Comparison of ENCODE assay signal across 27 cellular contexts in genomic region chr1:35014486-35014885, GRCh38.
"Had no signal": no experiment of that assay in that cellular context is flagged by ENCODE, and none has a peak within 500 bp of the region (broad histone marks: within the 10 kb centered on the region; RNA-seq: fewer than 3 reads in every experiment).

No MANE protein-coding gene starts in this region.

- H3K27me3 ChIP-seq: body of pancreas had no signal

- H3K27me3 Mint-ChIP-seq: activated CD4-positive, alpha-beta T cell treated with anti-CD3 and anti-CD28 coated beads for 36 hours; activated CD4-positive, alpha-beta T cell treated with anti-CD3 and anti-CD28 coated beads, Interleukin-2, amount 10 ng/mL, durations not matched to agents 7 days and 5 days; activated CD8-positive, alpha-beta T cell treated with anti-CD3 and anti-CD28 coated beads for 36 hours; activated naive CD4-positive, alpha-beta T cell treated with anti-CD3 and anti-CD28 coated beads, Interleukin-2, amount 10 ng/mL, durations not matched to agents 7 days and 5 days; activated naive CD8-positive, alpha-beta T cell had no signal

- H3K4me1 Mint-ChIP-seq: activated CD4-positive, alpha-beta T cell treated with anti-CD3 and anti-CD28 coated beads for 36 hours; activated CD4-positive, alpha-beta T cell treated with anti-CD3 and anti-CD28 coated beads, Interleukin-2, amount 10 ng/mL, durations not matched to agents 7 days and 5 days; activated naive CD4-positive, alpha-beta T cell treated with anti-CD3 and anti-CD28 coated beads, Interleukin-2, amount 10 ng/mL, durations not matched to agents 7 days and 5 days had no signal

- H3K27ac ChIP-seq: body of pancreas, epithelial cell of prostate had no signal

- FAIRE-seq: colon, endometrium, endothelial cell of umbilical vein, frontal cortex had no signal

- DNase-seq: activated CD4-positive, alpha-beta T cell treated with anti-CD3 and anti-CD28 coated beads for 36 hours; activated CD4-positive, alpha-beta T cell treated with anti-CD3 and anti-CD28 coated beads, Interleukin-2, amount 10 ng/mL, durations not matched to agents 7 days and 5 days; activated CD4-positive, alpha-beta T cell treated with anti-CD3 and anti-CD28 coated beads, Interleukin-2, amount 50 U/mL, for 48 hours; activated CD4-positive, CD25-positive, alpha-beta regulatory T cell; activated CD4-positive, CD25-positive, alpha-beta regulatory T cell treated with anti-CD3 and anti-CD28 coated beads, Interleukin-2, amount 50 U/mL, for 72 hours; activated CD8-positive, alpha-beta memory T cell treated with anti-CD3 and anti-CD28 coated beads for 24 hours; activated CD8-positive, alpha-beta T cell treated with anti-CD3 and anti-CD28 coated beads for 36 hours; activated effector memory CD4-positive, alpha-beta T cell treated with anti-CD3 and anti-CD28 coated beads, Interleukin-2, amount 50 U/mL, for 16 hours; activated naive CD4-positive, alpha-beta T cell treated with anti-CD3 and anti-CD28 coated beads, Interleukin-2, amount 10 ng/mL, durations not matched to agents 7 days and 5 days; activated T-cell treated with anti-CD3 and anti-CD28 coated beads, Interleukin-2, amount 50 U/mL, for 4 hours; amygdala; aorta; body of pancreas; cortex of kidney; effector CD8-positive, alpha-beta T cell; foreskin fibroblast; head of caudate nucleus; T-helper 2 cell had no signal

- H3K9me3 ChIP-seq: body of pancreas had no signal

- H3K9me3 Mint-ChIP-seq: activated CD4-positive, alpha-beta T cell treated with anti-CD3 and anti-CD28 coated beads, Interleukin-2, amount 10 ng/mL, durations not matched to agents 7 days and 5 days; activated CD8-positive, alpha-beta T cell treated with anti-CD3 and anti-CD28 coated beads for 36 hours; activated naive CD4-positive, alpha-beta T cell treated with anti-CD3 and anti-CD28 coated beads, Interleukin-2, amount 10 ng/mL, durations not matched to agents 7 days and 5 days; activated T-cell treated with anti-CD3 and anti-CD28 coated beads, Interleukin-2, amount 50 U/mL, for 4 hours; activated T-helper 1 cell treated with anti-CD3 and anti-CD28 coated beads, Interleukin-12 subunit alpha, Interleukin-12 subunit beta, Interleukin-2, Interleukin-4 antibody, amounts not matched to agents 30 ng/mL and 10 ng/mL and 1 ng/mL, durations not matched to agents 14 hours and 24 hours and 36 hours; activated T-helper 2 cell treated with anti-CD3 and anti-CD28 coated beads, Interferon-gamma antibody, Interleukin-2, Interleukin-4, amounts not matched to agents 10 μg/mL and 5 μg/mL and 100 μg/mL, durations not matched to agents 14 hours and 24 hours and 36 hours had no signal

- H3K4me1 ChIP-seq: body of pancreas had no signal

- H3K27ac Mint-ChIP-seq: activated CD4-positive, alpha-beta T cell treated with anti-CD3 and anti-CD28 coated beads for 36 hours; activated CD4-positive, alpha-beta T cell treated with anti-CD3 and anti-CD28 coated beads, Interleukin-2, amount 10 ng/mL, durations not matched to agents 7 days and 5 days; activated CD8-positive, alpha-beta T cell treated with anti-CD3 and anti-CD28 coated beads for 36 hours; activated naive CD4-positive, alpha-beta T cell treated with anti-CD3 and anti-CD28 coated beads, Interleukin-2, amount 10 ng/mL, durations not matched to agents 7 days and 5 days; activated naive CD8-positive, alpha-beta T cell; activated T-helper 1 cell treated with anti-CD3 and anti-CD28 coated beads, Interleukin-12 subunit alpha, Interleukin-12 subunit beta, Interleukin-2, Interleukin-4 antibody, amounts not matched to agents 30 ng/mL and 10 ng/mL and 1 ng/mL, durations not matched to agents 14 hours and 24 hours and 36 hours; activated T-helper 2 cell treated with anti-CD3 and anti-CD28 coated beads, Interferon-gamma antibody, Interleukin-2, Interleukin-4, amounts not matched to agents 10 μg/mL and 5 μg/mL and 100 μg/mL, durations not matched to agents 14 hours and 24 hours and 36 hours had no signal

- H3K4me3 Mint-ChIP-seq: activated CD4-positive, alpha-beta T cell treated with anti-CD3 and anti-CD28 coated beads for 36 hours; activated CD4-positive, alpha-beta T cell treated with anti-CD3 and anti-CD28 coated beads, Interleukin-2, amount 10 ng/mL, durations not matched to agents 7 days and 5 days; activated CD8-positive, alpha-beta T cell treated with anti-CD3 and anti-CD28 coated beads for 36 hours; activated naive CD4-positive, alpha-beta T cell treated with anti-CD3 and anti-CD28 coated beads, Interleukin-2, amount 10 ng/mL, durations not matched to agents 7 days and 5 days; activated naive CD8-positive, alpha-beta T cell; activated T-cell treated with anti-CD3 and anti-CD28 coated beads, Interleukin-2, amount 50 U/mL, for 4 hours; activated T-helper 1 cell treated with anti-CD3 and anti-CD28 coated beads, Interleukin-12 subunit alpha, Interleukin-12 subunit beta, Interleukin-2, Interleukin-4 antibody, amounts not matched to agents 30 ng/mL and 10 ng/mL and 1 ng/mL, durations not matched to agents 14 hours and 24 hours and 36 hours had no signal

- ATAC-seq: activated CD4-positive, alpha-beta T cell treated with anti-CD3 and anti-CD28 coated beads for 36 hours; activated CD8-positive, alpha-beta T cell treated with anti-CD3 and anti-CD28 coated beads for 36 hours; activated T-cell treated with anti-CD3 and anti-CD28 coated beads, Interleukin-2, amount 50 U/mL, for 4 hours; body of pancreas; esophagus mucosa had no signal

- H3K4me3 ChIP-seq: body of pancreas had no signal
